Comparison of ENCODE assay signal across 22 cellular contexts in genomic region chr11:69435161-69435990, GRCh38. TPM values are rescaled to one million over a fixed set of nuclear protein-coding genes. Genes with fewer than 3 reads are reported as not detected.
A peak's percentile ranks its signal among the peaks of the same experiment; 100 is the strongest.
DNase-seq lines count a peak whose midpoint lies in the region; ATAC-seq, FAIRE-seq and TF ChIP-seq lines count a peak whose summit lies in the region.
"Had no signal": no experiment of that assay in that cellular context is flagged by ENCODE, and none has a peak within 500 bp of the region (broad histone marks: within the 10 kb centered on the region; RNA-seq: fewer than 3 reads in every experiment).

No MANE protein-coding gene starts in this region.

- no peak for ATAC-seq in activated CD8-positive, alpha-beta memory T cell treated with anti-CD3 and anti-CD28 coated beads, Interleukin-2, amount 10 ng/mL, durations not matched to agents 7 days and 5 days
- ATAC-seq: activated CD8-positive, alpha-beta T cell treated with anti-CD3 and anti-CD28 coated beads for 36 hours; GM12878; HCT116; pancreas; stimulated activated naive CD8-positive, alpha-beta T cell treated with anti-CD3 and anti-CD28 coated beads, Interleukin-15, Interleukin-2, amounts not matched to agents 100 U/mL and 50 U/mL, for 24 hours had no signal

- H3K79me2 ChIP-seq in osteoblast (ENCODE audit: insufficient read depth, low read length), result no peaks in the 10 kb centered on the region

- H3K9me3 Mint-ChIP-seq in activated CD8-positive, alpha-beta memory T cell treated with anti-CD3 and anti-CD28 coated beads, Interleukin-2, amount 10 ng/mL, durations not matched to agents 7 days and 5 days (ENCODE audit: low read depth), result no peaks in the 10 kb centered on the region
- H3K9me3 Mint-ChIP-seq: activated CD8-positive, alpha-beta T cell treated with anti-CD3 and anti-CD28 coated beads for 36 hours; activated T-helper 2 cell treated with anti-CD3 and anti-CD28 coated beads, Interferon-gamma antibody, Interleukin-2, Interleukin-4, amounts not matched to agents 10 μg/mL and 5 μg/mL and 100 μg/mL, durations not matched to agents 14 hours and 24 hours and 36 hours had no signal

- no peaks in the 10 kb centered on the region for H3K4me1 Mint-ChIP-seq in activated CD8-positive, alpha-beta memory T cell treated with anti-CD3 and anti-CD28 coated beads, Interleukin-2, amount 10 ng/mL, durations not matched to agents 7 days and 5 days

- H3K36me3 Mint-ChIP-seq in activated CD8-positive, alpha-beta memory T cell treated with anti-CD3 and anti-CD28 coated beads, Interleukin-2, amount 10 ng/mL, durations not matched to agents 7 days and 5 days, result no peaks in the 10 kb centered on the region

- no peak overlapping the region for H3K4me2 ChIP-seq in osteoblast (ENCODE audit: insufficient read depth, low read length)
- H3K4me2 ChIP-seq: KMS-11, SK-N-SH had no signal

- no peak overlapping the region for H2AFZ ChIP-seq in osteoblast (ENCODE audit: low read length)

- H3K36me3 ChIP-seq in H7 (replicated peaks; ENCODE audit: control insufficient read depth, insufficient read depth, low read length) (no peaks in the 10 kb centered on the region), ectodermal cell (ENCODE audit: control insufficient read depth, insufficient read depth, low read length) (no peaks in the 10 kb centered on the region), osteoblast (ENCODE audit: insufficient read depth, low read length) (no peaks in the 10 kb centered on the region)
- H3K36me3 ChIP-seq: pancreas had no signal

- CTCF ChIA-PET in activated CD8-positive, alpha-beta memory T cell treated with anti-CD3 and anti-CD28 coated beads, Interleukin-2, amount 10 ng/mL, durations not matched to agents 7 days and 5 days (lab: Charles Lee), result no interaction called here

- H3K27me3 Mint-ChIP-seq in activated CD8-positive, alpha-beta memory T cell treated with anti-CD3 and anti-CD28 coated beads, Interleukin-2, amount 10 ng/mL, durations not matched to agents 7 days and 5 days, result peaks cover 21% of the 10 kb centered on the region

- TF ChIP-seq CTCF in osteoblast (IDR thresholded peaks at IDR 0.05; ENCODE audit: extremely low read depth, low read depth, low read length), result no peak

- H3K27ac ChIP-seq in ectodermal cell (ENCODE audit: insufficient read depth, low read depth, low read length, poor library complexity, severe bottlenecking) (peak overlapping the region; percentile 82), osteoblast (ENCODE audit: low read depth, low read length) (no peak overlapping the region)
- H3K27ac ChIP-seq: KMS-11, pancreas, skin epidermis had no signal

- no peak overlapping the region for H3K4me3 Mint-ChIP-seq in activated CD8-positive, alpha-beta memory T cell treated with anti-CD3 and anti-CD28 coated beads, Interleukin-2, amount 10 ng/mL, durations not matched to agents 7 days and 5 days
- H3K4me3 Mint-ChIP-seq: activated CD8-positive, alpha-beta T cell treated with anti-CD3 and anti-CD28 coated beads for 36 hours had no signal

- H3K4me3 ChIP-seq in H7 (ENCODE audit: insufficient read depth, low read depth, low read length), result no peak overlapping the region
- peak overlapping the region; percentile 12 for H3K4me3 ChIP-seq in ectodermal cell (ENCODE audit: insufficient read depth, low read depth, low read length)
- H3K4me3 ChIP-seq in osteoblast (ENCODE audit: insufficient read depth, low read length), result no peak overlapping the region
- H3K4me3 ChIP-seq: GM12878, pancreas, skin epidermis had no signal

- 0 out of 2 replicates have a peak, but pooled peaks cover 2% of the 10 kb centered on the region for H3K27me3 ChIP-seq in H7 (ENCODE audit: control insufficient read depth, insufficient read depth, low read length)
- H3K27me3 ChIP-seq in ectodermal cell (ENCODE audit: control insufficient read depth, insufficient read depth, low read length, poor library complexity, severe bottlenecking), result no peaks in the 10 kb centered on the region
- no peaks in the 10 kb centered on the region for H3K27me3 ChIP-seq in osteoblast (ENCODE audit: insufficient read depth, low read length)
- H3K27me3 ChIP-seq: pancreas had no signal

- H4K20me1 ChIP-seq in osteoblast (ENCODE audit: insufficient read depth, low read length), result no peaks in the 10 kb centered on the region

- H3K27ac Mint-ChIP-seq in activated CD8-positive, alpha-beta memory T cell treated with anti-CD3 and anti-CD28 coated beads, Interleukin-2, amount 10 ng/mL, durations not matched to agents 7 days and 5 days, result no peak overlapping the region
- H3K27ac Mint-ChIP-seq: activated CD8-positive, alpha-beta T cell treated with anti-CD3 and anti-CD28 coated beads for 36 hours; activated T-helper 2 cell treated with anti-CD3 and anti-CD28 coated beads, Interferon-gamma antibody, Interleukin-2, Interleukin-4, amounts not matched to agents 10 μg/mL and 5 μg/mL and 100 μg/mL, durations not matched to agents 14 hours and 24 hours and 36 hours had no signal

- 36% methylated on average over 15 of the region's 15 CpGs for WGBS in ectodermal cell, 2 experiments

- no peak for FAIRE-seq in HTR-8/SVneo (lab: Jason Lieb, UNC)
- FAIRE-seq: endothelial cell of umbilical vein, GM12878, pancreas had no signal

- DNase-seq in H7 (peak; percentile 74), NOMO-1 treated with dmso at 0.1 percent for 144 hours (lab: John Stamatoyannopoulos, UW; ENCODE audit: unreplicated experiment) (peak; percentile 49), osteoblast (ENCODE audit: insufficient read length, low spot score, missing footprints) (peak; percentile 43), HTR-8/SVneo (ENCODE audit: insufficient read length, low spot score) (no peak), NCI-H2029 (lab: John Stamatoyannopoulos, UW) (no peak)
- DNase-seq in effector CD4-positive, alpha-beta T cell, result no peak
- DNase-seq in activated CD8-positive, alpha-beta memory T cell treated with anti-CD3 and anti-CD28 coated beads, Interleukin-2, amount 10 ng/mL, durations not matched to agents 7 days and 5 days, result no peak
- DNase-seq: activated CD8-positive, alpha-beta T cell treated with anti-CD3 and anti-CD28 coated beads for 36 hours; EL; NCI-H2081 treated with DMSO at 0.1 percent for 48 hours; NK-92 treated with Interleukin-12 subunit alpha and Interleukin-12 subunit beta, amount 100 ng/mL, for 24 hours; SK-N-SH; stimulated activated naive CD8-positive, alpha-beta T cell treated with anti-CD3 and anti-CD28 coated beads, Interleukin-15, Interleukin-2, amounts not matched to agents 100 U/mL and 50 U/mL, for 24 hours had no signal

- H3K4me1 ChIP-seq in ectodermal cell (ENCODE audit: control insufficient read depth, insufficient read depth, low read length) (peaks cover 55% of the 10 kb centered on the region), osteoblast (ENCODE audit: insufficient read depth, low read length) (peaks cover 12% of the 10 kb centered on the region)
- H3K4me1 ChIP-seq: pancreas had no signal

- H3K9me3 ChIP-seq in ectodermal cell (ENCODE audit: control insufficient read depth, low read length) (no peaks in the 10 kb centered on the region), osteoblast (ENCODE audit: low read depth, low read length) (no peaks in the 10 kb centered on the region)
- H3K9me3 ChIP-seq: pancreas, SK-N-SH had no signal

RNA-seq across cellular contexts. Expression of gene LINC01488, which starts 46.1 kb away (rescaled TPM):
- not detected in 2 replicates for total RNA-seq in H7 (2014; rRNA removed; shearing (Covaris generic))
- not detected for polyA plus RNA-seq in ectodermal cell (2013, experiment 1 of 4)
- polyA plus RNA-seq in ectodermal cell (2013, experiment 2 of 4), result not detected
- not detected for polyA plus RNA-seq in ectodermal cell (2013, experiment 3 of 4)
- polyA plus RNA-seq in ectodermal cell (2013, experiment 4 of 4), result not detected
- not detected in 2 replicates for total RNA-seq in osteoblast
- total RNA-seq in activated CD8-positive, alpha-beta memory T cell treated with anti-CD3 and anti-CD28 coated beads, Interleukin-2, amount 10 ng/mL, durations not matched to agents 7 days and 5 days, result not detected
- total RNA-seq: activated CD8-positive, alpha-beta T cell treated with anti-CD3 and anti-CD28 coated beads for 36 hours; activated T-helper 2 cell treated with anti-CD3 and anti-CD28 coated beads, Interferon-gamma antibody, Interleukin-2, Interleukin-4, amounts not matched to agents 10 μg/mL and 5 μg/mL and 100 μg/mL, durations not matched to agents 14 hours and 24 hours and 36 hours; endothelial cell of umbilical vein; GM12878; mononuclear cell; pancreas had no signal
- polyA plus RNA-seq: endothelial cell of umbilical vein, GM12878, pancreas, SK-N-SH had no signal

Comparison
In these comparisons a context has a peak if more than half of its experiments do, and no peak if none do; other contexts are left out.
1. DNase-seq: peak in H7 (single experiment), NOMO-1 treated with dmso at 0.1 percent for 144 hours (single experiment) and osteoblast (single experiment); none in effector CD4-positive, alpha-beta T cell (single experiment), HTR-8/SVneo (single experiment), activated CD8-positive, alpha-beta memory T cell treated with anti-CD3 and anti-CD28 coated beads, Interleukin-2, amount 10 ng/mL, durations not matched to agents 7 days and 5 days (single experiment) and NCI-H2029 (single experiment).